ENCODE assay signal across 8 cellular contexts in genomic region chr16:57529324-57530103, GRCh38. TPM values are rescaled to one million over a fixed set of nuclear protein-coding genes. Genes with fewer than 3 reads are reported as not detected.
DNase-seq lines count a peak whose midpoint lies in the region; ATAC-seq lines count a peak whose summit lies in the region.

No MANE protein-coding gene starts in this region.

- no peak for DNase-seq in CD4-positive, CD25-positive, alpha-beta regulatory T cell
- DNase-seq in H7 (no peak), hippocampal formation (lab: John Stamatoyannopoulos, UW) (no peak)
- no peak for DNase-seq in activated T-helper 2 cell treated with anti-CD3 and anti-CD28 coated beads, Interferon-gamma antibody, Interleukin-2, Interleukin-4, amounts not matched to agents 10 μg/mL and 5 μg/mL and 100 μg/mL, durations not matched to agents 14 hours and 24 hours and 36 hours (ENCODE audit: low spot score)
- no peak for DNase-seq in naive thymus-derived CD4-positive, alpha-beta T cell

- H3K27ac Mint-ChIP-seq in CD4-positive, CD25-positive, alpha-beta regulatory T cell, result peak overlapping the region; percentile 93 to 99 (median 99)
- H3K27ac Mint-ChIP-seq in activated T-helper 2 cell treated with anti-CD3 and anti-CD28 coated beads, Interferon-gamma antibody, Interleukin-2, Interleukin-4, amounts not matched to agents 10 μg/mL and 5 μg/mL and 100 μg/mL, durations not matched to agents 14 hours and 24 hours and 36 hours, result peak overlapping the region; percentile 95
- peak overlapping the region; percentile 85 to 99 (median 96) for H3K27ac Mint-ChIP-seq in naive thymus-derived CD4-positive, alpha-beta T cell

- peak overlapping the region; percentile 47 to 87 (median 82) for H3K4me3 Mint-ChIP-seq in CD4-positive, CD25-positive, alpha-beta regulatory T cell
- H3K4me3 Mint-ChIP-seq in activated T-helper 2 cell treated with anti-CD3 and anti-CD28 coated beads, Interferon-gamma antibody, Interleukin-2, Interleukin-4, amounts not matched to agents 10 μg/mL and 5 μg/mL and 100 μg/mL, durations not matched to agents 14 hours and 24 hours and 36 hours (ENCODE audit: low read depth), result no peak overlapping the region
- peak overlapping the region; percentile 61 to 88 (median 83) for H3K4me3 Mint-ChIP-seq in naive thymus-derived CD4-positive, alpha-beta T cell

- no peaks in the 10 kb centered on the region for H3K27me3 Mint-ChIP-seq in CD4-positive, CD25-positive, alpha-beta regulatory T cell
- H3K27me3 Mint-ChIP-seq in activated T-helper 2 cell treated with anti-CD3 and anti-CD28 coated beads, Interferon-gamma antibody, Interleukin-2, Interleukin-4, amounts not matched to agents 10 μg/mL and 5 μg/mL and 100 μg/mL, durations not matched to agents 14 hours and 24 hours and 36 hours (ENCODE audit: low read depth), result no peaks in the 10 kb centered on the region
- H3K27me3 Mint-ChIP-seq in naive thymus-derived CD4-positive, alpha-beta T cell, result no peaks in the 10 kb centered on the region

- H3K27me3 ChIP-seq in CD4-positive, CD25-positive, alpha-beta regulatory T cell (ENCODE audit: control insufficient read depth, insufficient read depth, low read length), result no peaks in the 10 kb centered on the region
- H3K27me3 ChIP-seq in H7 (ENCODE audit: control insufficient read depth, insufficient read depth, low read length), result peaks cover 8% of the 10 kb centered on the region
- no peaks in the 10 kb centered on the region for H3K27me3 ChIP-seq in naive thymus-derived CD4-positive, alpha-beta T cell (ENCODE audit: control insufficient read depth in 2 of 2, insufficient read depth in 2 of 2, low read length in 2 of 2)

- POLR2A ChIA-PET in naive thymus-derived CD4-positive, alpha-beta T cell (lab: Charles Lee), result interaction anchor here (1.0 to 2.6 kb wide), 4 partner anchors 9 to 68 kb away, joined by 4 to 16 read pairs (median 8); partner anchors contain the start of genes ADGRG5 and POLR2C

- H3K4me3 ChIP-seq in CD4-positive, CD25-positive, alpha-beta regulatory T cell (ENCODE audit: low read depth, low read length), result peak overlapping the region; percentile 58
- H3K4me3 ChIP-seq in H7 (ENCODE audit: insufficient read depth, low read depth, low read length), result peak overlapping the region; percentile 63
- H3K4me3 ChIP-seq in naive thymus-derived CD4-positive, alpha-beta T cell (ENCODE audit: low read length), result no peak overlapping the region

- CTCF ChIA-PET in naive thymus-derived CD4-positive, alpha-beta T cell (lab: Charles Lee), result interaction anchor here (1.0 to 2.3 kb wide), 2 partner anchors 11 to 13 kb away, joined by 3 to 9 read pairs; partner anchors contain the start of gene ADGRG5

- H3K36me3 ChIP-seq in CD4-positive, CD25-positive, alpha-beta regulatory T cell (ENCODE audit: control insufficient read depth, insufficient read depth, low read length), result no peaks in the 10 kb centered on the region
- no peaks in the 10 kb centered on the region; the same call in 1 of the 2 replicates for H3K36me3 ChIP-seq in H7 (replicated peaks; ENCODE audit: control insufficient read depth, insufficient read depth, low read length)
- H3K36me3 ChIP-seq in naive thymus-derived CD4-positive, alpha-beta T cell (ENCODE audit: control insufficient read depth in 2 of 3, insufficient read depth in 3 of 3, low read length in 3 of 3), result no peaks in the 10 kb centered on the region

- H3K27ac ChIP-seq in CD4-positive, CD25-positive, alpha-beta regulatory T cell (ENCODE audit: insufficient read depth, low read length, poor library complexity, severe bottlenecking), result peak overlapping the region; percentile 79
- peak overlapping the region; percentile 87 for H3K27ac ChIP-seq in naive thymus-derived CD4-positive, alpha-beta T cell (ENCODE audit: low read depth, low read length)

- no peak for ATAC-seq in CD4-positive, CD25-positive, alpha-beta regulatory T cell (ENCODE audit: low read depth in 2 of 2)
- ATAC-seq in naive thymus-derived CD4-positive, alpha-beta T cell, result no peak
- no peak for ATAC-seq in HG02970 (IDR thresholded peaks at IDR 0.05; ENCODE audit: low FRiP score, unreplicated experiment)
- ATAC-seq in HG03280 (IDR thresholded peaks at IDR 0.05; ENCODE audit: unreplicated experiment), result no peak
- no peak for ATAC-seq in GM21576 (IDR thresholded peaks at IDR 0.05; ENCODE audit: unreplicated experiment)

- H3K9me3 ChIP-seq in CD4-positive, CD25-positive, alpha-beta regulatory T cell (ENCODE audit: control insufficient read depth in 2 of 2, low read length in 2 of 2), result no peaks in the 10 kb centered on the region
- H3K9me3 ChIP-seq in naive thymus-derived CD4-positive, alpha-beta T cell (ENCODE audit: control insufficient read depth in 2 of 3, low read length in 3 of 3), result no peaks in the 10 kb centered on the region

- peaks cover 9 to 55% (median 43%) of the 10 kb centered on the region in 4 donors for H3K4me1 Mint-ChIP-seq in CD4-positive, CD25-positive, alpha-beta regulatory T cell
- peaks cover 46% of the 10 kb centered on the region for H3K4me1 Mint-ChIP-seq in activated T-helper 2 cell treated with anti-CD3 and anti-CD28 coated beads, Interferon-gamma antibody, Interleukin-2, Interleukin-4, amounts not matched to agents 10 μg/mL and 5 μg/mL and 100 μg/mL, durations not matched to agents 14 hours and 24 hours and 36 hours (ENCODE audit: low read depth)
- H3K4me1 Mint-ChIP-seq in naive thymus-derived CD4-positive, alpha-beta T cell, result peaks cover 49 to 58% (median 54%) of the 10 kb centered on the region in 7 donors

- H3K36me3 Mint-ChIP-seq in CD4-positive, CD25-positive, alpha-beta regulatory T cell, result no peaks in the 10 kb centered on the region
- H3K36me3 Mint-ChIP-seq in activated T-helper 2 cell treated with anti-CD3 and anti-CD28 coated beads, Interferon-gamma antibody, Interleukin-2, Interleukin-4, amounts not matched to agents 10 μg/mL and 5 μg/mL and 100 μg/mL, durations not matched to agents 14 hours and 24 hours and 36 hours (ENCODE audit: low read depth), result peaks cover 5% of the 10 kb centered on the region
- peaks cover 0 to 4% (median 3%) of the 10 kb centered on the region in 5 donors for H3K36me3 Mint-ChIP-seq in naive thymus-derived CD4-positive, alpha-beta T cell

- intact Hi-C loops in activated T-helper 2 cell treated with anti-CD3 and anti-CD28 coated beads, Interferon-gamma antibody, Interleukin-2, Interleukin-4, amounts not matched to agents 10 μg/mL and 5 μg/mL and 100 μg/mL, durations not matched to agents 14 hours and 24 hours and 36 hours (cut with micrococcal nuclease), result no loop called here
- intact Hi-C loops in naive thymus-derived CD4-positive, alpha-beta T cell (cut with micrococcal nuclease), result loop anchor here (1.0 to 10.0 kb wide), 4 partner anchors 10 to 1095 kb away; partner anchors contain the start of genes ARL2BP (in 1 of the 2) and CNOT1 (in 1 of the 2)

- no peaks in the 10 kb centered on the region for H3K9me3 Mint-ChIP-seq in CD4-positive, CD25-positive, alpha-beta regulatory T cell
- no peaks in the 10 kb centered on the region for H3K9me3 Mint-ChIP-seq in activated T-helper 2 cell treated with anti-CD3 and anti-CD28 coated beads, Interferon-gamma antibody, Interleukin-2, Interleukin-4, amounts not matched to agents 10 μg/mL and 5 μg/mL and 100 μg/mL, durations not matched to agents 14 hours and 24 hours and 36 hours
- H3K9me3 Mint-ChIP-seq in naive thymus-derived CD4-positive, alpha-beta T cell, result no peaks in the 10 kb centered on the region

- peaks cover 46% of the 10 kb centered on the region for H3K4me1 ChIP-seq in CD4-positive, CD25-positive, alpha-beta regulatory T cell (ENCODE audit: control insufficient read depth, insufficient read depth, low read length, poor library complexity, severe bottlenecking)
- peaks cover 35 to 48% of the 10 kb centered on the region in 2 donors for H3K4me1 ChIP-seq in naive thymus-derived CD4-positive, alpha-beta T cell (ENCODE audit: control insufficient read depth in 2 of 2, insufficient read depth in 2 of 2, low read length in 2 of 2)

RNA-seq across cellular contexts. Expression of gene CCDC102A, which starts 6.9 kb away (rescaled TPM):
- total RNA-seq in CD4-positive, CD25-positive, alpha-beta regulatory T cell, result 4.7 TPM
- 1 to 10 TPM; 1.9 to 4.0 (median 2.8) TPM for polyA plus RNA-seq in CD4-positive, CD25-positive, alpha-beta regulatory T cell
- 9.3 and 10.4 TPM in 2 replicates for total RNA-seq in H7 (2014; rRNA removed; shearing (Covaris generic))
- 6.3 and 6.8 TPM in 2 replicates for total RNA-seq in activated T-helper 2 cell treated with anti-CD3 and anti-CD28 coated beads, Interferon-gamma antibody, Interleukin-2, Interleukin-4, amounts not matched to agents 10 μg/mL and 5 μg/mL and 100 μg/mL, durations not matched to agents 14 hours and 24 hours and 36 hours
- total RNA-seq in naive thymus-derived CD4-positive, alpha-beta T cell, result 10 to 100 TPM in 1 of 5 experiments, 1 to 10 TPM in 4; 3.5 to 12.7 (median 7.1) TPM
- 1 to 10 TPM; 3.0 to 9.4 TPM for polyA plus RNA-seq in naive thymus-derived CD4-positive, alpha-beta T cell

RNA-seq across cellular contexts. Expression of gene ADGRG5, which starts 12.9 kb away (rescaled TPM):
- 0.72 TPM for total RNA-seq in CD4-positive, CD25-positive, alpha-beta regulatory T cell
- 1 to 10 TPM in 1 of 4 donors, under 1 TPM in 3; 0.26 to 1.1 (median 0.51) TPM for polyA plus RNA-seq in CD4-positive, CD25-positive, alpha-beta regulatory T cell
- total RNA-seq in H7 (2014; rRNA removed; shearing (Covaris generic)), result 6.2 and 6.4 TPM in 2 replicates
- total RNA-seq in activated T-helper 2 cell treated with anti-CD3 and anti-CD28 coated beads, Interferon-gamma antibody, Interleukin-2, Interleukin-4, amounts not matched to agents 10 μg/mL and 5 μg/mL and 100 μg/mL, durations not matched to agents 14 hours and 24 hours and 36 hours, result 2.1 and 2.8 TPM in 2 replicates
- total RNA-seq in naive thymus-derived CD4-positive, alpha-beta T cell, result 10 to 100 TPM in 2 of 5 experiments, 1 to 10 TPM in 1, under 1 TPM in 2; 0.67 to 16.1 (median 2.7) TPM
- polyA plus RNA-seq in naive thymus-derived CD4-positive, alpha-beta T cell, result 1 to 10 TPM in 1 of 2 donors, under 1 TPM in 1; 0.43 to 1.3 TPM

RNA-seq across cellular contexts. Expression of gene DOK4, which starts 43.2 kb away (rescaled TPM):
- 1.8 TPM for total RNA-seq in CD4-positive, CD25-positive, alpha-beta regulatory T cell
- 1 to 10 TPM in 3 of 4 donors, under 1 TPM in 1; 0.99 to 1.4 (median 1.1) TPM for polyA plus RNA-seq in CD4-positive, CD25-positive, alpha-beta regulatory T cell
- 15.3 and 15.7 TPM in 2 replicates for total RNA-seq in H7 (2014; rRNA removed; shearing (Covaris generic))
- 5.7 and 6.6 TPM in 2 replicates for total RNA-seq in activated T-helper 2 cell treated with anti-CD3 and anti-CD28 coated beads, Interferon-gamma antibody, Interleukin-2, Interleukin-4, amounts not matched to agents 10 μg/mL and 5 μg/mL and 100 μg/mL, durations not matched to agents 14 hours and 24 hours and 36 hours
- total RNA-seq in naive thymus-derived CD4-positive, alpha-beta T cell, result 1 to 10 TPM; 2.2 to 4.0 (median 2.9) TPM
- 1 to 10 TPM; 1.6 to 4.6 TPM for polyA plus RNA-seq in naive thymus-derived CD4-positive, alpha-beta T cell
